4 cellular contexts compared by ENCODE assay signal in the genomic region with DNA sequence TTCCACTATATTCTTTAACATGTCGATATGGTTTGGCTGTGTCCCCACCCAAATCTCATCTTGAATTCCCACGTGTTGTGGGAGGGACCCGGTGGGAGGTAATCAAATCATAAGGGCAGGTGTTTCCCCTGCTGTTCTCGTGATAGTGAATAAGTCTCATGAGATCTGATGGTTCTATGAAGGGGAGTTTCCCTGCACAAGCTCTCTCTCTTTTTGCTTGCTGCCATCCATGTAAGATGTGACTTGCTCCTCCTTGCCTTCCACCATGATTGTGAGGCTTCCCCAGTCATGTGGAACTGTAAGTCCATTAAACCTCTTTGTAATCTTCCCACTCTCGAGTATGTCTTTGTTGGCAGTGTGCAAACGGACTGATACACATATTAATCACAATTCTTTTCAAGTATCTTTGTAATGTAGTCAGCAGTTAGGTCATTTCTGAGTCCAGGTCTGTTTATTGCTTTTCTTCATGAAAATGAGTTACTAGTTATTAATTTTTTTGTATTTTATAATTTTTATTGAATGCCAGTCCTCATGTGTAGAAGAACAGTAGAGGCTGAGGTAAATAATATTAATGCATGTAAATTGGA. TPM values are rescaled to one million over a fixed set of nuclear protein-coding genes. Genes with fewer than 3 reads are reported as not detected.
"Had no signal": no experiment of that assay in that cellular context is flagged by ENCODE, and none has a peak within 500 bp of the region (broad histone marks: within the 10 kb centered on the region; RNA-seq: fewer than 3 reads in every experiment).

No MANE protein-coding gene starts in this region.

RNA-seq across cellular contexts. Expression of gene MAGEA11, which starts 19.1 kb away (rescaled TPM):
- total RNA-seq: GM23248, GM23338, H1, H9 had no signal
- polyA plus RNA-seq: GM23248, GM23338, H1 had no signal
